9 cellular contexts compared by ENCODE assay signal in the genomic region with DNA sequence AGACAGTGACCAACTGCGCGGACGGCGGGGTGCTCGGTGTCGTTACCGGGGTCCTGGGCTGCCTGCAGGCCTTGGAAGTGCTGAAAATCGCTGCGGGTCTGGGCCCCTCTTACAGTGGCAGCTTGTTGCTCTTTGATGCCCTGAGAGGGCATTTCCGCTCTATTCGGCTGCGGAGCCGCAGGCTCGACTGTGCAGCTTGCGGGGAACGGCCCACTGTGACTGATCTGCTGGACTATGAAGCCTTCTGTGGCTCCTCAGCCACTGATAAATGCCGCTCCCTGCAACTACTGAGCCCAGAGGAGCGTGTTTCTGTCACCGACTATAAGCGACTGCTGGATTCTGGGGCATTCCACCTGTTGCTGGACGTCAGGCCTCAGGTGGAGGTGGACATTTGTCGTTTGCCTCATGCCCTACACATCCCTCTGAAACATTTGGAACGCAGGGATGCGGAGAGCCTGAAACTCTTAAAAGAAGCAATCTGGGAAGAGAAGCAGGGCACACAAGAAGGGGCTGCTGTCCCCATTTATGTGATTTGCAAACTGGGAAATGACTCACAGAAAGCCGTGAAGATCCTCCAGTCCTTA. TPM values are rescaled to one million over a fixed set of nuclear protein-coding genes. Genes with fewer than 3 reads are reported as not detected.
DNase-seq lines count a peak whose midpoint lies in the region; ATAC-seq and TF ChIP-seq lines count a peak whose summit lies in the region.
"Had no signal": no experiment of that assay in that cellular context is flagged by ENCODE, and none has a peak within 500 bp of the region (broad histone marks: within the 10 kb centered on the region; RNA-seq: fewer than 3 reads in every experiment).

No MANE protein-coding gene starts in this region.

- TF ChIP-seq CTCF in BE2C (IDR thresholded peaks at IDR 0.05; ENCODE audit: low read depth, low read length), result no peak
- no peak for TF ChIP-seq CTCF in nephron (IDR thresholded peaks at IDR 0.05; ENCODE audit: unreplicated experiment in 3 of 3)
- no peak for TF ChIP-seq CTCF in GM13976 (IDR thresholded peaks at IDR 0.05; ENCODE audit: borderline replicate concordance, control extremely low read depth, extremely low read depth, insufficient read depth, missing control alignments)

- peaks cover 25% of the 10 kb centered on the region for H3K36me3 Mint-ChIP-seq in nephron (ENCODE audit: low read depth)

- peaks cover 51% of the 10 kb centered on the region for H3K4me1 Mint-ChIP-seq in nephron

- H3K27ac Mint-ChIP-seq in nephron, result peak overlapping the region in 2 of 3 experiments; percentile 30 to 100

- H3K36me3 ChIP-seq in BE2C (peaks cover 15% of the 10 kb centered on the region; the same call in 1 of the 2 replicates), MG63 (peaks cover 34% of the 10 kb centered on the region)
- H3K36me3 ChIP-seq in effector memory CD4-positive, alpha-beta T cell (ENCODE audit: control insufficient read depth, insufficient read depth, low read length), result peaks cover under 1% of the 10 kb centered on the region

- H3K9me3 Mint-ChIP-seq in nephron, result no peaks in the 10 kb centered on the region

- H3K27me3 Mint-ChIP-seq in nephron (ENCODE audit: low read depth), result no peaks in the 10 kb centered on the region

- H3K4me3 Mint-ChIP-seq in nephron, result peak overlapping the region; percentile 88 to 99 (median 98)

- peak overlapping the region; percentile 92 for H3K4me3 ChIP-seq in BE2C (ENCODE audit: low read depth, low read length)
- H3K4me3 ChIP-seq in MG63, result peak overlapping the region; percentile 85
- H3K4me3 ChIP-seq in effector memory CD4-positive, alpha-beta T cell (ENCODE audit: insufficient read depth, low read depth, low read length, poor library complexity, severe bottlenecking), result peak overlapping the region; percentile 83

- DNase-seq in BE2C, result no peak
- no peak for DNase-seq in MG63
- DNase-seq in effector memory CD4-positive, alpha-beta T cell, result no peak
- no peak for DNase-seq in NCI-H524 treated with DMSO at 0.1 percent for 48 hours (lab: John Stamatoyannopoulos, UW)
- DNase-seq in GM13976 (ENCODE audit: low spot score), result no peak
- no peak for DNase-seq in NCI-H2171 (lab: John Stamatoyannopoulos, UW)
- DNase-seq: dermis blood vessel endothelial cell had no signal

- H3K27me3 ChIP-seq in BE2C, result no peaks in the 10 kb centered on the region
- H3K27me3 ChIP-seq in MG63, result no peaks in the 10 kb centered on the region
- H3K27me3 ChIP-seq in effector memory CD4-positive, alpha-beta T cell (replicated peaks; ENCODE audit: control insufficient read depth, insufficient read depth, low read length, poor library complexity, severe bottlenecking), result no peaks in the 10 kb centered on the region

- no peak for ATAC-seq in esophagus mucosa

- H3K9me3 ChIP-seq in BE2C (no peaks in the 10 kb centered on the region), MG63 (no peaks in the 10 kb centered on the region)
- no peaks in the 10 kb centered on the region for H3K9me3 ChIP-seq in effector memory CD4-positive, alpha-beta T cell (ENCODE audit: control insufficient read depth, low read length)

- no peaks in the 10 kb centered on the region; the same call in 1 of the 2 replicates for H3K4me1 ChIP-seq in BE2C
- H3K4me1 ChIP-seq in effector memory CD4-positive, alpha-beta T cell (ENCODE audit: control insufficient read depth, insufficient read depth, low read length, poor library complexity, severe bottlenecking), result peaks cover 18% of the 10 kb centered on the region

- in situ Hi-C loops in GM13976 (cut with MboI; ENCODE audit: low sequenced_read_pairs, unreplicated experiment), result no loop called here

- peak overlapping the region; percentile 97 for H3K27ac ChIP-seq in effector memory CD4-positive, alpha-beta T cell (ENCODE audit: insufficient read depth, low read length, poor library complexity, severe bottlenecking)

RNA-seq across cellular contexts. Expression of a gene that starts 1.0 kb away (rescaled TPM):
- polyA plus RNA-seq in BE2C (2012; ENCODE audit: insufficient read depth, insufficient read length, low read depth), result 12.9 TPM
- total RNA-seq in MG63 (2014; rRNA removed; shearing (Covaris generic); ENCODE audit: low replicate concordance), result 11.7 and 13.6 TPM in 2 replicates
- total RNA-seq in esophagus mucosa, result 4.1 TPM

RNA-seq across cellular contexts. Expression of a gene that starts 1.3 kb away (rescaled TPM):
- polyA plus RNA-seq in BE2C (2012; ENCODE audit: insufficient read depth, insufficient read length, low read depth), result 72.3 TPM
- 187 and 483 TPM in 2 replicates for total RNA-seq in MG63 (2014; rRNA removed; shearing (Covaris generic); ENCODE audit: low replicate concordance)
- total RNA-seq in esophagus mucosa, result 33.9 TPM

RNA-seq across cellular contexts. Expression of a gene that starts 28.4 kb away (rescaled TPM):
- polyA plus RNA-seq in BE2C (2012; ENCODE audit: insufficient read depth, insufficient read length, low read depth), result 82.1 TPM
- 11.6 and 13.8 TPM in 2 replicates for total RNA-seq in MG63 (2014; rRNA removed; shearing (Covaris generic); ENCODE audit: low replicate concordance)
- 42.3 TPM for total RNA-seq in esophagus mucosa
